4 cellular contexts compared by ENCODE assay signal in the genomic region with DNA sequence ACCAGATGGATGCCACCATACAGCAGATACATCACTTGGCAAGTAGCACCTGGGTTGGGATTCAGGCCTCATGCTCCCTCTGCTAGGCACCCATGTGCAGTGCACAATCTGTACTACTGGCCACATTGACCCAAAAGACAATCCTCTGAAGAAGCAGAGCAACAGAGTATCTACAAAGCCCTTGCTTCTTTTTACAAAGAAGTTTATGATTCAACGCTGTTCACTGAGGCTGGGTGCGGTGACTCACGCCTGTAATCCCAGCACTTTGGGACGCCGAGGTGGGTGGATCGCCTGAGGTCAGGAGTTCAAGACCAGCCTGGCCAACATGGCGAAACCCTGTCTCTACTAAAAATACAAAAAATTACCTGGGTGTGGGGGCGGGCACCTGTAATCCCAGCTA. TPM values are rescaled to one million over a fixed set of nuclear protein-coding genes. Genes with fewer than 3 reads are reported as not detected.
"Had no signal": no experiment of that assay in that cellular context is flagged by ENCODE, and none has a peak within 500 bp of the region (broad histone marks: within the 10 kb centered on the region; RNA-seq: fewer than 3 reads in every experiment).

No MANE protein-coding gene starts in this region.

RNA-seq across cellular contexts. Expression of a gene that starts 12.3 kb away (rescaled TPM):
- total RNA-seq: K562, M059J, Right ventricle myocardium superior, SJSA1 had no signal

RNA-seq across cellular contexts. Expression of a gene that starts 31.1 kb away (rescaled TPM):
- total RNA-seq: K562, Right ventricle myocardium superior, SJSA1 had no signal
